ENCODE assay signal across 9 cellular contexts in genomic region chr22:26756675-26757293, GRCh38.
DNase-seq lines count a peak whose midpoint lies in the region; ATAC-seq and TF ChIP-seq lines count a peak whose summit lies in the region.
"Had no signal": no experiment of that assay in that cellular context is flagged by ENCODE, and none has a peak within 500 bp of the region (broad histone marks: within the 10 kb centered on the region; RNA-seq: fewer than 3 reads in every experiment).

No MANE protein-coding gene starts in this region.

- H3K27me3 Mint-ChIP-seq in activated naive CD8-positive, alpha-beta T cell treated with anti-CD3 and anti-CD28 coated beads for 36 hours = no peaks in the 10 kb centered on the region

- H3K9me2 ChIP-seq in PC-3 (replicated peaks; ENCODE audit: low read length) = no peaks in the 10 kb centered on the region

- peaks cover 4% of the 10 kb centered on the region for H3K9me3 Mint-ChIP-seq in activated naive CD8-positive, alpha-beta T cell treated with anti-CD3 and anti-CD28 coated beads for 36 hours

- H3K27me3 ChIP-seq in PC-3 (ENCODE audit: low read length) (no peaks in the 10 kb centered on the region), prostate gland (replicated peaks; ENCODE audit: insufficient read depth) (no peaks in the 10 kb centered on the region)

- H3K4me3 Mint-ChIP-seq in activated naive CD8-positive, alpha-beta T cell treated with anti-CD3 and anti-CD28 coated beads for 36 hours = no peak overlapping the region

- peak overlapping the region; percentile 59 for H3K4me3 ChIP-seq in PC-3 (ENCODE audit: low read length)
- H3K4me3 ChIP-seq in prostate gland = peak overlapping the region in 1 of 2 donors; percentile 5

- peak overlapping the region; percentile 74 for H3K4me2 ChIP-seq in PC-3 (ENCODE audit: low read length)

- intact Hi-C loops in PC-3 (cut with micrococcal nuclease) = no loop called here
- intact Hi-C loops in left cardiac atrium (cut with DNase I) = loop anchor here (5.0 to 10.0 kb wide), 2 partner anchors 1046 to 1048 kb away; partner anchors contain the start of gene MN1 (in 2 of the 2)
- intact Hi-C loops in prostate gland (cut with DNase I) = loop anchor here (5.0 kb wide), 1 partner anchor 1251 kb away; no protein-coding TSS in a partner anchor

- H3K36me3 ChIP-seq in PC-3 (ENCODE audit: low read depth, low read length) (no peaks in the 10 kb centered on the region), prostate gland (no peaks in the 10 kb centered on the region)

- peak overlapping the region; percentile 79 for H2AFZ ChIP-seq in PC-3 (ENCODE audit: low read length)

- TF ChIP-seq CTCF in PC-3 (conservative IDR thresholded peaks at IDR 0.05; ENCODE audit: low read depth, low read length) = peak; percentile 76
- peak; percentile 66 to 91 (median 84) for TF ChIP-seq CTCF in prostate gland (IDR thresholded peaks at IDR 0.05)

- H3K4me1 Mint-ChIP-seq in activated naive CD8-positive, alpha-beta T cell treated with anti-CD3 and anti-CD28 coated beads for 36 hours = peaks cover 5% of the 10 kb centered on the region

- WGBS in prostate gland = 13% methylated on average over 46 of the region's 47 CpGs

- POLR2A ChIA-PET in PC-3 (lab: Charles Lee; ENCODE audit: unreplicated experiment) = no interaction called here

- H3K4me1 ChIP-seq in PC-3 (ENCODE audit: insufficient read depth, low read length) (no peaks in the 10 kb centered on the region), prostate gland (replicated peaks) (no peaks in the 10 kb centered on the region)

- no peak overlapping the region for H3K9ac ChIP-seq in PC-3 (ENCODE audit: low read length)

- H3K36me3 Mint-ChIP-seq in activated naive CD8-positive, alpha-beta T cell treated with anti-CD3 and anti-CD28 coated beads for 36 hours = peaks cover 11% of the 10 kb centered on the region

- no peaks in the 10 kb centered on the region for H3F3A ChIP-seq in PC-3 (ENCODE audit: low read length, unreplicated experiment)

- H4K20me1 ChIP-seq in PC-3 (ENCODE audit: low read length) = no peaks in the 10 kb centered on the region

- ATAC-seq in PC-3 (peak; percentile 72), left cardiac atrium (peak; percentile 84 to 96), GM21515 (IDR thresholded peaks at IDR 0.05; ENCODE audit: unreplicated experiment) (no peak), GM21619 (IDR thresholded peaks at IDR 0.05; ENCODE audit: unreplicated experiment) (no peak)

- no peak overlapping the region for H3K27ac Mint-ChIP-seq in activated naive CD8-positive, alpha-beta T cell treated with anti-CD3 and anti-CD28 coated beads for 36 hours

- H3K27ac ChIP-seq in PC-3 (ENCODE audit: low read length) (no peak overlapping the region), prostate gland (no peak overlapping the region)
- H3K27ac ChIP-seq: epithelial cell of prostate had no signal

- DNase-seq in NCI-H2081 (lab: John Stamatoyannopoulos, UW) = peak; percentile 22 to 60
- no peak for DNase-seq in NCI-H2081 treated with DMSO at 0.1 percent for 48 hours (lab: John Stamatoyannopoulos, UW)
- peak; percentile 37 for DNase-seq in PC-3
- DNase-seq in activated naive CD8-positive, alpha-beta T cell treated with anti-CD3 and anti-CD28 coated beads for 36 hours = peak; percentile 61
- DNase-seq in left cardiac atrium = peak; percentile 63
- DNase-seq in prostate gland (ENCODE audit: low spot score) = no peak

- no peaks in the 10 kb centered on the region for H3K9me3 ChIP-seq in PC-3 (ENCODE audit: low read length)
- H3K9me3 ChIP-seq in prostate gland = no peaks in the 10 kb centered on the region

- BruUV-seq in PC-3 (replicated peaks; lab: Mats Ljungman, UMichigan) = no TSS peak

- TF ChIP-seq POLR2A in prostate gland (IDR thresholded peaks at IDR 0.05) = no peak

- CTCF ChIA-PET in PC-3 (lab: Charles Lee) = no interaction called here

- no peaks in the 10 kb centered on the region for H3K79me2 ChIP-seq in PC-3 (ENCODE audit: low read length)

Comparison
In these comparisons a context has a peak if more than half of its experiments do, and no peak if none do; other contexts are left out.
1. DNase-seq: peak in NCI-H2081 (2 of 2), PC-3 (single experiment), activated naive CD8-positive, alpha-beta T cell treated with anti-CD3 and anti-CD28 coated beads for 36 hours (single experiment) and left cardiac atrium (single experiment); none in NCI-H2081 treated with DMSO at 0.1 percent for 48 hours (single experiment) and prostate gland (single experiment).
2. ATAC-seq: peak in PC-3 (single experiment) and left cardiac atrium (2 of 2); none in GM21515 (single experiment) and GM21619 (single experiment).